1 cellular context compared by ENCODE assay signal in genomic region chr19:45886427-45887310, GRCh38.
TF ChIP-seq lines count a peak whose summit lies in the region.

No MANE protein-coding gene starts in this region.

TF ChIP-seq in IMR-90, 13 proteins besides CTCF, POLR2A, EP300 and RAD21:
- TF ChIP-seq SMC3 (IDR thresholded peaks at IDR 0.05; ENCODE audit: low read depth, low read length) (0 out of 2 replicates have a peak, but pooled peaks have one; percentile 3), MAFK (IDR thresholded peaks at IDR 0.05; ENCODE audit: low read depth, low read length) (no peak), CHD1 (IDR thresholded peaks at IDR 0.05; ENCODE audit: low read depth, low read length) (peak; percentile 76), NFE2L2 (IDR thresholded peaks at IDR 0.05; ENCODE audit: low read depth, low read length) (no peak), BHLHE40 (IDR thresholded peaks at IDR 0.05; ENCODE audit: low read depth, low read length) (no peak), CEBPB (IDR thresholded peaks at IDR 0.05; ENCODE audit: low read depth, low read length) (0 out of 2 replicates have a peak, but pooled peaks have one; percentile 19), FOS (IDR thresholded peaks at IDR 0.05; ENCODE audit: low read depth, low read length) (no peak), USF2 (IDR thresholded peaks at IDR 0.05; ENCODE audit: low read depth, low read length) (no peak), ELK1 (IDR thresholded peaks at IDR 0.05; ENCODE audit: borderline replicate concordance, low read depth, low read length) (no peak), RFX5 (IDR thresholded peaks at IDR 0.05; ENCODE audit: low read depth, low read length) (no peak), RCOR1 (IDR thresholded peaks at IDR 0.05; ENCODE audit: insufficient replicate concordance, low read length) (no peak), MAZ (IDR thresholded peaks at IDR 0.05; ENCODE audit: borderline replicate concordance, low read depth, low read length) (peak; percentile 97; the same call in 1 of the 2 replicates), MXI1 (IDR thresholded peaks at IDR 0.05; ENCODE audit: borderline replicate concordance, low read depth, low read length) (0 out of 2 replicates have a peak, but pooled peaks have one; percentile 17)
